In genomic region chr2:25333981-25334380, GRCh38 we compare ENCODE assay signal across 22 cellular contexts. TPM values are rescaled to one million over a fixed set of nuclear protein-coding genes. Genes with fewer than 3 reads are reported as not detected.
DNase-seq lines count a peak whose midpoint lies in the region; ATAC-seq and TF ChIP-seq lines count a peak whose summit lies in the region.
"Had no signal": no experiment of that assay in that cellular context is flagged by ENCODE, and none has a peak within 500 bp of the region (broad histone marks: within the 10 kb centered on the region; RNA-seq: fewer than 3 reads in every experiment).

No MANE protein-coding gene starts in this region.

- H3K9me3 Mint-ChIP-seq in CD8-positive, alpha-beta memory T cell = no peaks in the 10 kb centered on the region
- H3K9me3 Mint-ChIP-seq in activated T-helper 1 cell treated with anti-CD3 and anti-CD28 coated beads, Interleukin-12 subunit alpha, Interleukin-12 subunit beta, Interleukin-2, Interleukin-4 antibody, amounts not matched to agents 30 ng/mL and 10 ng/mL and 1 ng/mL, durations not matched to agents 14 hours and 24 hours and 36 hours = no peaks in the 10 kb centered on the region
- peaks cover 0 to 1% (median 0%) of the 10 kb centered on the region in 11 donors for H3K9me3 Mint-ChIP-seq in naive thymus-derived CD4-positive, alpha-beta T cell
- H3K9me3 Mint-ChIP-seq in CD14-positive monocyte = peaks cover 0 to 2% (median 0%) of the 10 kb centered on the region in 7 donors

- intact Hi-C loops in activated T-helper 1 cell treated with anti-CD3 and anti-CD28 coated beads, Interleukin-12 subunit alpha, Interleukin-12 subunit beta, Interleukin-2, Interleukin-4 antibody, amounts not matched to agents 30 ng/mL and 10 ng/mL and 1 ng/mL, durations not matched to agents 14 hours and 24 hours and 36 hours (cut with micrococcal nuclease) = no loop called here
- intact Hi-C loops in naive thymus-derived CD4-positive, alpha-beta T cell (cut with micrococcal nuclease) = loop anchor here in 1 of 2 donors (2.0 kb wide), 1 partner anchor 19 kb away; no protein-coding TSS in a partner anchor
- intact Hi-C loops in aorta (cut with DNase I) (no loop called here), CD14-positive monocyte (cut with micrococcal nuclease) (no loop called here)

- H3K4me3 Mint-ChIP-seq in CD8-positive, alpha-beta memory T cell = peak overlapping the region; percentile 41 to 68 (median 54)
- no peak overlapping the region for H3K4me3 Mint-ChIP-seq in activated T-helper 1 cell treated with anti-CD3 and anti-CD28 coated beads, Interleukin-12 subunit alpha, Interleukin-12 subunit beta, Interleukin-2, Interleukin-4 antibody, amounts not matched to agents 30 ng/mL and 10 ng/mL and 1 ng/mL, durations not matched to agents 14 hours and 24 hours and 36 hours
- H3K4me3 Mint-ChIP-seq in naive thymus-derived CD4-positive, alpha-beta T cell = peak overlapping the region in 8 of 10 donors; percentile 44 to 81 (median 62)
- H3K4me3 Mint-ChIP-seq in CD14-positive monocyte = no peak overlapping the region
- H3K4me3 Mint-ChIP-seq: brain had no signal

- H3K36me3 Mint-ChIP-seq in CD8-positive, alpha-beta memory T cell = peaks cover 0 to 12% (median 7%) of the 10 kb centered on the region in 3 donors
- H3K36me3 Mint-ChIP-seq in activated T-helper 1 cell treated with anti-CD3 and anti-CD28 coated beads, Interleukin-12 subunit alpha, Interleukin-12 subunit beta, Interleukin-2, Interleukin-4 antibody, amounts not matched to agents 30 ng/mL and 10 ng/mL and 1 ng/mL, durations not matched to agents 14 hours and 24 hours and 36 hours (ENCODE audit: low read depth) = peaks cover 36% of the 10 kb centered on the region
- peaks cover 0 to 18% (median 9%) of the 10 kb centered on the region in 5 donors for H3K36me3 Mint-ChIP-seq in naive thymus-derived CD4-positive, alpha-beta T cell
- H3K36me3 Mint-ChIP-seq in CD14-positive monocyte = peaks cover 19 to 26% of the 10 kb centered on the region in 2 donors

- H3K36me3 ChIP-seq in CD8-positive, alpha-beta memory T cell (ENCODE audit: insufficient read depth, low read length) = no peaks in the 10 kb centered on the region
- H3K36me3 ChIP-seq in naive thymus-derived CD4-positive, alpha-beta T cell (ENCODE audit: control insufficient read depth in 2 of 3, insufficient read depth in 3 of 3, low read length in 3 of 3) = no peaks in the 10 kb centered on the region
- H3K36me3 ChIP-seq in aorta (ENCODE audit: control insufficient read depth in 1 of 2, insufficient read depth in 2 of 2, low read length in 1 of 2) = no peaks in the 10 kb centered on the region
- H3K36me3 ChIP-seq: neutrophil, upper lobe of left lung had no signal

- H3K9me3 ChIP-seq in CD8-positive, alpha-beta memory T cell (ENCODE audit: low read length) = no peaks in the 10 kb centered on the region
- no peaks in the 10 kb centered on the region for H3K9me3 ChIP-seq in naive thymus-derived CD4-positive, alpha-beta T cell (ENCODE audit: control insufficient read depth in 2 of 3, low read length in 3 of 3)
- H3K9me3 ChIP-seq in aorta (ENCODE audit: control insufficient read depth, low read length) = no peaks in the 10 kb centered on the region
- H3K9me3 ChIP-seq: neutrophil, upper lobe of left lung had no signal

- POLR2A ChIA-PET in CD8-positive, alpha-beta memory T cell (lab: Charles Lee) = interaction anchor here (0.6 to 1.4 kb wide), 2 partner anchors 20 to 82 kb away, joined by 3 to 7 read pairs; no protein-coding TSS in a partner anchor
- POLR2A ChIA-PET in naive thymus-derived CD4-positive, alpha-beta T cell (lab: Charles Lee) = interaction anchor here (0.6 to 1.7 kb wide), 8 partner anchors 17 to 60 kb away, joined by 3 to 6 read pairs (median 4); no protein-coding TSS in a partner anchor

- no peak overlapping the region for H3K4me3 ChIP-seq in CD8-positive, alpha-beta memory T cell (ENCODE audit: low read length)
- no peak overlapping the region for H3K4me3 ChIP-seq in naive thymus-derived CD4-positive, alpha-beta T cell (ENCODE audit: low read length)
- no peak overlapping the region for H3K4me3 ChIP-seq in aorta (ENCODE audit: low read length in 2 of 2)
- H3K4me3 ChIP-seq: upper lobe of left lung had no signal

- H3K4me1 Mint-ChIP-seq in CD8-positive, alpha-beta memory T cell = peaks cover 70 to 87% (median 83%) of the 10 kb centered on the region in 3 donors
- H3K4me1 Mint-ChIP-seq in activated T-helper 1 cell treated with anti-CD3 and anti-CD28 coated beads, Interleukin-12 subunit alpha, Interleukin-12 subunit beta, Interleukin-2, Interleukin-4 antibody, amounts not matched to agents 30 ng/mL and 10 ng/mL and 1 ng/mL, durations not matched to agents 14 hours and 24 hours and 36 hours (ENCODE audit: low read depth) = peaks cover 80% of the 10 kb centered on the region
- peaks cover 61 to 96% (median 89%) of the 10 kb centered on the region in 7 donors for H3K4me1 Mint-ChIP-seq in naive thymus-derived CD4-positive, alpha-beta T cell
- H3K4me1 Mint-ChIP-seq in CD14-positive monocyte = peaks cover 36% of the 10 kb centered on the region

- TF ChIP-seq CTCF in CD14-positive monocyte (IDR thresholded peaks at IDR 0.05) = no peak

- ATAC-seq in naive thymus-derived CD4-positive, alpha-beta T cell = peak; percentile 58
- ATAC-seq in aorta (ENCODE audit: low FRiP score) = no peak
- ATAC-seq: left colon; stimulated activated naive CD8-positive, alpha-beta T cell treated with anti-CD3 and anti-CD28 coated beads, Interleukin-15, Interleukin-2, amounts not matched to agents 100 U/mL and 50 U/mL, for 24 hours had no signal

- H3K4me1 ChIP-seq in CD8-positive, alpha-beta memory T cell (ENCODE audit: insufficient read depth, low read length) = peaks cover 51% of the 10 kb centered on the region
- H3K4me1 ChIP-seq in naive thymus-derived CD4-positive, alpha-beta T cell (ENCODE audit: control insufficient read depth in 2 of 2, insufficient read depth in 2 of 2, low read length in 2 of 2) = peaks cover 13 to 58% of the 10 kb centered on the region in 2 donors
- H3K4me1 ChIP-seq in aorta (ENCODE audit: control insufficient read depth in 1 of 2, insufficient read depth in 2 of 2, low read length in 2 of 2) = no peaks in the 10 kb centered on the region

- CTCF ChIA-PET in CD8-positive, alpha-beta memory T cell (lab: Charles Lee) = interaction anchor here (1.0 to 2.6 kb wide), 7 partner anchors 11 to 48 kb away, joined by 3 to 9 read pairs (median 3); no protein-coding TSS in a partner anchor
- CTCF ChIA-PET in naive thymus-derived CD4-positive, alpha-beta T cell (lab: Charles Lee) = interaction anchor here (0.6 to 2.1 kb wide), 3 partner anchors 13 to 42 kb away, joined by 3 to 7 read pairs (median 4); no protein-coding TSS in a partner anchor

- H3K27ac ChIP-seq in CD8-positive, alpha-beta memory T cell (ENCODE audit: low read depth, low read length) = no peak overlapping the region
- H3K27ac ChIP-seq in naive thymus-derived CD4-positive, alpha-beta T cell (ENCODE audit: low read depth, low read length) = peak overlapping the region; percentile 51
- no peak overlapping the region for H3K27ac ChIP-seq in aorta (ENCODE audit: low read depth in 1 of 2, low read length in 2 of 2)
- H3K27ac ChIP-seq: epithelial cell of prostate, neutrophil, upper lobe of left lung had no signal

- WGBS in aorta, 2 donors = 71 to 72% methylated on average over 4 of the region's 4 CpGs

- peak; percentile 61 for DNase-seq in activated CD8-positive, alpha-beta memory T cell treated with anti-CD3 and anti-CD28 coated beads for 24 hours
- no peak for DNase-seq in activated CD8-positive, alpha-beta memory T cell treated with anti-CD3 and anti-CD28 coated beads, Interleukin-2, amount 50 U/mL, for 48 hours
- DNase-seq in CD8-positive, alpha-beta memory T cell = peak in 3 of 5 donors; percentile 39 to 71 (median 67)
- no peak for DNase-seq in activated T-helper 1 cell treated with anti-CD3 and anti-CD28 coated beads, Interleukin-12 subunit alpha, Interleukin-12 subunit beta, Interleukin-2, Interleukin-4 antibody, amounts not matched to agents 30 ng/mL and 10 ng/mL and 1 ng/mL, durations not matched to agents 14 hours and 24 hours and 36 hours (ENCODE audit: low spot score)
- DNase-seq in naive thymus-derived CD4-positive, alpha-beta T cell = peak in 5 of 9 donors; percentile 30 to 53 (median 47)
- DNase-seq in cortex of kidney (lab: John Stamatoyannopoulos, UW) = no peak
- no peak for DNase-seq in aorta
- DNase-seq in CD14-positive monocyte (ENCODE audit: low spot score) = no peak
- DNase-seq: activated naive CD4-positive, alpha-beta T cell treated with anti-CD3 and anti-CD28 coated beads, Interleukin-2, amount 50 U/mL, for 16 hours; dermis blood vessel endothelial cell; foreskin melanocyte; left colon; MM.1S; NCI-H2029; NCI-H510A; Right ventricle myocardium superior; stimulated activated naive CD8-positive, alpha-beta T cell treated with anti-CD3 and anti-CD28 coated beads, Interleukin-15, Interleukin-2, amounts not matched to agents 100 U/mL and 50 U/mL, for 24 hours; T-helper 1 cell; upper lobe of left lung had no signal

- peak overlapping the region; percentile 48 to 92 (median 86) for H3K27ac Mint-ChIP-seq in CD8-positive, alpha-beta memory T cell
- peak overlapping the region; percentile 67 for H3K27ac Mint-ChIP-seq in activated T-helper 1 cell treated with anti-CD3 and anti-CD28 coated beads, Interleukin-12 subunit alpha, Interleukin-12 subunit beta, Interleukin-2, Interleukin-4 antibody, amounts not matched to agents 30 ng/mL and 10 ng/mL and 1 ng/mL, durations not matched to agents 14 hours and 24 hours and 36 hours
- H3K27ac Mint-ChIP-seq in naive thymus-derived CD4-positive, alpha-beta T cell = peak overlapping the region; percentile 50 to 95 (median 85)
- H3K27ac Mint-ChIP-seq in CD14-positive monocyte = peak overlapping the region in 1 of 7 donors; percentile 83

- H3K27me3 ChIP-seq in CD8-positive, alpha-beta memory T cell (ENCODE audit: insufficient read depth, low read length, poor library complexity, severe bottlenecking) = no peaks in the 10 kb centered on the region
- no peaks in the 10 kb centered on the region for H3K27me3 ChIP-seq in naive thymus-derived CD4-positive, alpha-beta T cell (ENCODE audit: control insufficient read depth in 2 of 2, insufficient read depth in 2 of 2, low read length in 2 of 2)
- H3K27me3 ChIP-seq in aorta (ENCODE audit: control insufficient read depth in 1 of 2, insufficient read depth in 2 of 2, low read length in 1 of 2) = no peaks in the 10 kb centered on the region
- H3K27me3 ChIP-seq: neutrophil, upper lobe of left lung had no signal

- no peaks in the 10 kb centered on the region for H3K27me3 Mint-ChIP-seq in CD8-positive, alpha-beta memory T cell
- no peaks in the 10 kb centered on the region for H3K27me3 Mint-ChIP-seq in activated T-helper 1 cell treated with anti-CD3 and anti-CD28 coated beads, Interleukin-12 subunit alpha, Interleukin-12 subunit beta, Interleukin-2, Interleukin-4 antibody, amounts not matched to agents 30 ng/mL and 10 ng/mL and 1 ng/mL, durations not matched to agents 14 hours and 24 hours and 36 hours (ENCODE audit: insufficient read depth)
- no peaks in the 10 kb centered on the region for H3K27me3 Mint-ChIP-seq in naive thymus-derived CD4-positive, alpha-beta T cell
- H3K27me3 Mint-ChIP-seq in CD14-positive monocyte (ENCODE audit: low read depth in 3 of 3) = peaks cover 0 to 3% (median 2%) of the 10 kb centered on the region in 3 donors
- H3K27me3 Mint-ChIP-seq: brain had no signal

RNA-seq across cellular contexts. Expression of gene DNMT3A, which starts 7.7 kb away (rescaled TPM):
- 10 to 100 TPM; 77.9 to 80.7 TPM for total RNA-seq in CD8-positive, alpha-beta memory T cell
- 19.4 TPM for polyA plus RNA-seq in CD8-positive, alpha-beta memory T cell
- total RNA-seq in activated T-helper 1 cell treated with anti-CD3 and anti-CD28 coated beads, Interleukin-12 subunit alpha, Interleukin-12 subunit beta, Interleukin-2, Interleukin-4 antibody, amounts not matched to agents 30 ng/mL and 10 ng/mL and 1 ng/mL, durations not matched to agents 14 hours and 24 hours and 36 hours = 101 and 105 TPM in 2 replicates
- 100 to 1,000 TPM in 3 of 5 experiments, 10 to 100 TPM in 2; 78.9 to 117 (median 106) TPM for total RNA-seq in naive thymus-derived CD4-positive, alpha-beta T cell
- polyA plus RNA-seq in naive thymus-derived CD4-positive, alpha-beta T cell = 10 to 100 TPM; 19.4 to 29.0 TPM
- total RNA-seq in aorta = 10 to 100 TPM; 32.5 to 48.2 TPM
- polyA plus RNA-seq in aorta (10 to 100 TPM in 1 of 2 donors, 1 to 10 TPM in 1; 9.4 to 11.6 TPM), CD14-positive monocyte (1 to 10 TPM; 1.7 to 2.7 TPM)

Comparison
In these comparisons a context has a peak if more than half of its experiments do, and no peak if none do; other contexts are left out.
1. DNase-seq: peak in activated CD8-positive, alpha-beta memory T cell treated with anti-CD3 and anti-CD28 coated beads for 24 hours (single experiment), CD8-positive, alpha-beta memory T cell (3 of 5) and naive thymus-derived CD4-positive, alpha-beta T cell (5 of 9); none in activated CD8-positive, alpha-beta memory T cell treated with anti-CD3 and anti-CD28 coated beads, Interleukin-2, amount 50 U/mL, for 48 hours (single experiment), activated T-helper 1 cell treated with anti-CD3 and anti-CD28 coated beads, Interleukin-12 subunit alpha, Interleukin-12 subunit beta, Interleukin-2, Interleukin-4 antibody, amounts not matched to agents 30 ng/mL and 10 ng/mL and 1 ng/mL, durations not matched to agents 14 hours and 24 hours and 36 hours (single experiment), cortex of kidney (single experiment), aorta (0 of 2) and CD14-positive monocyte (single experiment).
2. H3K4me3 Mint-ChIP-seq: peak in CD8-positive, alpha-beta memory T cell (7 of 7) and naive thymus-derived CD4-positive, alpha-beta T cell (8 of 10); none in activated T-helper 1 cell treated with anti-CD3 and anti-CD28 coated beads, Interleukin-12 subunit alpha, Interleukin-12 subunit beta, Interleukin-2, Interleukin-4 antibody, amounts not matched to agents 30 ng/mL and 10 ng/mL and 1 ng/mL, durations not matched to agents 14 hours and 24 hours and 36 hours (single experiment) and CD14-positive monocyte (0 of 2).